23 cellular contexts compared by ENCODE assay signal in the genomic region with DNA sequence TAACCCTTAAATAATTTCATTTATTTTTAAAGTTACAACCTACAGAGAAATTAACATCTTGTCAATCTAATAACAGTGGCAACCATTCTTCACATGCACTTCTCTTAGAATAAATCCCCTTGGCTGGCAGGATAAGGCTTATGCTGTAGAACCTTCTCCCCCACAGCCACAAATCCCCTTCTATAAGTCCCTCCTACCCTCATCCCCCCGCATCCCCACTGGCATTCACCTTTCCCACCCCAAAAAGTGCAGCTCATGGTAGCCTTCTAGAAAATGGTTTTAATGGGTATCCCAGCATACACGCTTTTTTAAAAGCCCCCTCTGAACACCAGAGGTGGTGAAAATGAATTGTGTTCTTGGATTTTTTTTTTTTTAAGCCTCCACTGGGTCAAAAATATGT. TPM values are rescaled to one million over a fixed set of nuclear protein-coding genes. Genes with fewer than 3 reads are reported as not detected.
A peak's percentile ranks its signal among the peaks of the same experiment; 100 is the strongest.
DNase-seq lines count a peak whose midpoint lies in the region; ATAC-seq and TF ChIP-seq lines count a peak whose summit lies in the region.
"Had no signal": no experiment of that assay in that cellular context is flagged by ENCODE, and none has a peak within 500 bp of the region (broad histone marks: within the 10 kb centered on the region; RNA-seq: fewer than 3 reads in every experiment).

No MANE protein-coding gene starts in this region.

- no peaks in the 10 kb centered on the region for H3K27me3 ChIP-seq in colonic mucosa
- H3K27me3 ChIP-seq: BLaER1, body of pancreas, spleen had no signal

- CTCF ChIA-PET in T-cell (lab: Charles Lee): interaction anchor here in 1 of 2 donors (1.5 kb wide), 1 partner anchor 150 kb away, joined by 3 read pairs; no protein-coding TSS in a partner anchor

- peak overlapping the region; percentile 68 for H3K27ac Mint-ChIP-seq in activated T-cell treated with anti-CD3 and anti-CD28 coated beads, Interleukin-2, amount 50 U/mL, for 72 hours
- H3K27ac Mint-ChIP-seq in T-cell: peak overlapping the region; percentile 41 to 68
- H3K27ac Mint-ChIP-seq in effector memory CD8-positive, alpha-beta T cell: peak overlapping the region; percentile 36 to 57
- H3K27ac Mint-ChIP-seq in stimulated activated memory B cell treated with anti-CD40 and anti-IgM and Interleukin-4, amounts not matched to agents 10 μg/mL and 1 μg/mL and 100 μg/mL, for 72 hours: peak overlapping the region; percentile 24
- H3K27ac Mint-ChIP-seq: activated CD4-positive, alpha-beta T cell treated with anti-CD3 and anti-CD28 coated beads, Interleukin-2, amount 10 ng/mL, durations not matched to agents 7 days and 5 days; activated naive CD8-positive, alpha-beta T cell treated with anti-CD3 and anti-CD28 coated beads, Interleukin-2, amount 10 ng/mL, durations not matched to agents 7 days and 5 days had no signal

- no peak overlapping the region for H3K27ac ChIP-seq in colonic mucosa
- H3K27ac ChIP-seq: BLaER1, body of pancreas, lower lobe of right lung, spleen had no signal

- no peak overlapping the region for H3K4me3 Mint-ChIP-seq in activated T-cell treated with anti-CD3 and anti-CD28 coated beads, Interleukin-2, amount 50 U/mL, for 72 hours
- no peak overlapping the region for H3K4me3 Mint-ChIP-seq in T-cell
- H3K4me3 Mint-ChIP-seq in effector memory CD8-positive, alpha-beta T cell: no peak overlapping the region
- H3K4me3 Mint-ChIP-seq in stimulated activated memory B cell treated with anti-CD40 and anti-IgM and Interleukin-4, amounts not matched to agents 10 μg/mL and 1 μg/mL and 100 μg/mL, for 72 hours: no peak overlapping the region
- H3K4me3 Mint-ChIP-seq: activated CD4-positive, alpha-beta T cell treated with anti-CD3 and anti-CD28 coated beads, Interleukin-2, amount 10 ng/mL, durations not matched to agents 7 days and 5 days; activated naive CD8-positive, alpha-beta T cell treated with anti-CD3 and anti-CD28 coated beads, Interleukin-2, amount 10 ng/mL, durations not matched to agents 7 days and 5 days had no signal

- peaks cover 9% of the 10 kb centered on the region for H3K4me1 Mint-ChIP-seq in activated T-cell treated with anti-CD3 and anti-CD28 coated beads, Interleukin-2, amount 50 U/mL, for 72 hours (ENCODE audit: low read depth)
- H3K4me1 Mint-ChIP-seq in T-cell: peaks cover 0 to 12% (median 11%) of the 10 kb centered on the region in 3 donors
- H3K4me1 Mint-ChIP-seq in effector memory CD8-positive, alpha-beta T cell (ENCODE audit: low read depth in 2 of 2): peaks cover 18 to 19% of the 10 kb centered on the region in 2 donors
- H3K4me1 Mint-ChIP-seq in stimulated activated memory B cell treated with anti-CD40 and anti-IgM and Interleukin-4, amounts not matched to agents 10 μg/mL and 1 μg/mL and 100 μg/mL, for 72 hours: peaks cover 6% of the 10 kb centered on the region

- no peak overlapping the region for H3K4me3 ChIP-seq in colonic mucosa
- H3K4me3 ChIP-seq: BLaER1, body of pancreas, lower lobe of right lung, spleen had no signal

- H3K36me3 ChIP-seq in colonic mucosa: peaks cover 16% of the 10 kb centered on the region

- POLR2A ChIA-PET in T-cell (lab: Charles Lee): interaction anchor here in 1 of 2 donors (0.7 to 0.9 kb wide), 2 partner anchors 37 to 74 kb away, joined by 3 to 4 read pairs; no protein-coding TSS in a partner anchor

- TF ChIP-seq CTCF in colonic mucosa (IDR thresholded peaks at IDR 0.05): no peak

- intact Hi-C loops in colonic mucosa (cut with DNase I): no loop called here

- no peaks in the 10 kb centered on the region for H3K27me3 Mint-ChIP-seq in activated T-cell treated with anti-CD3 and anti-CD28 coated beads, Interleukin-2, amount 50 U/mL, for 72 hours (ENCODE audit: low read depth)
- no peaks in the 10 kb centered on the region for H3K27me3 Mint-ChIP-seq in T-cell
- no peaks in the 10 kb centered on the region for H3K27me3 Mint-ChIP-seq in effector memory CD8-positive, alpha-beta T cell
- H3K27me3 Mint-ChIP-seq in stimulated activated memory B cell treated with anti-CD40 and anti-IgM and Interleukin-4, amounts not matched to agents 10 μg/mL and 1 μg/mL and 100 μg/mL, for 72 hours: no peaks in the 10 kb centered on the region
- H3K27me3 Mint-ChIP-seq: activated CD4-positive, alpha-beta T cell treated with anti-CD3 and anti-CD28 coated beads, Interleukin-2, amount 10 ng/mL, durations not matched to agents 7 days and 5 days; activated naive CD8-positive, alpha-beta T cell treated with anti-CD3 and anti-CD28 coated beads, Interleukin-2, amount 10 ng/mL, durations not matched to agents 7 days and 5 days had no signal

- no peak for ATAC-seq in activated T-cell treated with anti-CD3 and anti-CD28 coated beads, Interleukin-2, amount 50 U/mL, for 72 hours (replicated peaks in 1 of 2)
- no peak for ATAC-seq in T-cell (replicated peaks in 1 of 4)
- no peak for ATAC-seq in effector memory CD8-positive, alpha-beta T cell (replicated peaks)
- ATAC-seq in stimulated activated memory B cell treated with anti-CD40 and anti-IgM and Interleukin-4, amounts not matched to agents 10 μg/mL and 1 μg/mL and 100 μg/mL, for 72 hours: no peak
- no peak for ATAC-seq in HG03135 (IDR thresholded peaks at IDR 0.05; ENCODE audit: unreplicated experiment)
- ATAC-seq: body of pancreas, lower lobe of right lung had no signal

- H3K9me3 Mint-ChIP-seq in activated T-cell treated with anti-CD3 and anti-CD28 coated beads, Interleukin-2, amount 50 U/mL, for 72 hours: no peaks in the 10 kb centered on the region
- H3K9me3 Mint-ChIP-seq in T-cell: no peaks in the 10 kb centered on the region
- H3K9me3 Mint-ChIP-seq in effector memory CD8-positive, alpha-beta T cell: no peaks in the 10 kb centered on the region
- H3K9me3 Mint-ChIP-seq in stimulated activated memory B cell treated with anti-CD40 and anti-IgM and Interleukin-4, amounts not matched to agents 10 μg/mL and 1 μg/mL and 100 μg/mL, for 72 hours: no peaks in the 10 kb centered on the region
- H3K9me3 Mint-ChIP-seq: activated CD4-positive, alpha-beta T cell treated with anti-CD3 and anti-CD28 coated beads, Interleukin-2, amount 10 ng/mL, durations not matched to agents 7 days and 5 days; activated naive CD8-positive, alpha-beta T cell treated with anti-CD3 and anti-CD28 coated beads, Interleukin-2, amount 10 ng/mL, durations not matched to agents 7 days and 5 days had no signal

- H3K9ac ChIP-seq in colonic mucosa (ENCODE audit: low read depth in 2 of 2, low read length in 2 of 2): no peak overlapping the region
- H3K9ac ChIP-seq: BLaER1 had no signal

- H3K9me3 ChIP-seq in colonic mucosa: no peaks in the 10 kb centered on the region
- H3K9me3 ChIP-seq: BLaER1, body of pancreas, lower lobe of right lung, spleen had no signal

- H3K36me3 Mint-ChIP-seq in activated T-cell treated with anti-CD3 and anti-CD28 coated beads, Interleukin-2, amount 50 U/mL, for 72 hours (ENCODE audit: insufficient read depth in 2 of 2): peaks cover 6 to 18% of the 10 kb centered on the region in 2 donors
- peaks cover 43% of the 10 kb centered on the region for H3K36me3 Mint-ChIP-seq in T-cell
- H3K36me3 Mint-ChIP-seq in effector memory CD8-positive, alpha-beta T cell (ENCODE audit: insufficient read depth): peaks cover 81% of the 10 kb centered on the region
- H3K36me3 Mint-ChIP-seq in stimulated activated memory B cell treated with anti-CD40 and anti-IgM and Interleukin-4, amounts not matched to agents 10 μg/mL and 1 μg/mL and 100 μg/mL, for 72 hours: peaks cover 49% of the 10 kb centered on the region

- DNase-seq in activated T-cell treated with anti-CD3 and anti-CD28 coated beads, Interleukin-2, amount 50 U/mL, for 72 hours: no peak
- DNase-seq in activated T-cell treated with anti-CD3 and anti-CD28 coated beads, Interleukin-2, amount 50 U/mL, for 1 hour: no peak
- DNase-seq in T-cell: no peak
- DNase-seq in effector memory CD8-positive, alpha-beta T cell: no peak
- no peak for DNase-seq in NCI-H524 treated with DMSO at 0.1 percent for 48 hours (lab: John Stamatoyannopoulos, UW)
- no peak for DNase-seq in colonic mucosa
- DNase-seq: activated CD4-positive, alpha-beta T cell treated with anti-CD3 and anti-CD28 coated beads, Interleukin-2, amount 10 ng/mL, durations not matched to agents 7 days and 5 days; activated naive CD8-positive, alpha-beta T cell treated with anti-CD3 and anti-CD28 coated beads, Interleukin-2, amount 10 ng/mL, durations not matched to agents 7 days and 5 days; body of pancreas; effector memory CD4-positive, alpha-beta T cell; IMR-90; kidney; lower lobe of right lung; NCI-H1105 treated with DMSO at 0.1 percent for 48 hours; NCI-H2081 treated with DMSO at 0.1 percent for 48 hours; NCI-H446 treated with DMSO at 0.1 percent for 48 hours; retina; spleen; stimulated activated CD4-positive, alpha-beta T cell treated with anti-CD3 and anti-CD28 coated beads, Interleukin-4, amount 100 ng/mL, for 4 hours; T-helper 1 cell had no signal

- H3K4me1 ChIP-seq in colonic mucosa: no peaks in the 10 kb centered on the region
- H3K4me1 ChIP-seq: BLaER1, body of pancreas, lower lobe of right lung, spleen had no signal

RNA-seq across cellular contexts. Expression of gene CAPN7, which starts 49.2 kb away (rescaled TPM):
- total RNA-seq in activated T-cell treated with anti-CD3 and anti-CD28 coated beads, Interleukin-2, amount 50 U/mL, for 72 hours: 10 to 100 TPM; 26.9 to 29.6 TPM
- total RNA-seq in T-cell (10 to 100 TPM; 62.2 to 82.5 (median 74.6) TPM), colonic mucosa (10 to 100 TPM; 33.2 to 33.9 TPM)
